Comparison of ENCODE assay signal across 28 cellular contexts in genomic region chr1:15313012-15313411, GRCh38.
"Had no signal": no experiment of that assay in that cellular context is flagged by ENCODE, and none has a peak within 500 bp of the region (broad histone marks: within the 10 kb centered on the region; RNA-seq: fewer than 3 reads in every experiment).

No MANE protein-coding gene starts in this region.

- H3K27ac Mint-ChIP-seq: activated CD4-positive, alpha-beta memory T cell treated with anti-CD3 and anti-CD28 coated beads, Interleukin-2, amount 10 ng/mL, durations not matched to agents 7 days and 5 days; activated CD4-positive, alpha-beta T cell treated with anti-CD3 and anti-CD28 coated beads, Interleukin-2, amount 10 ng/mL, durations not matched to agents 7 days and 5 days; activated naive CD8-positive, alpha-beta T cell treated with anti-CD3 and anti-CD28 coated beads, Interleukin-2, amount 10 ng/mL, durations not matched to agents 7 days and 5 days; activated T-cell treated with anti-CD3 and anti-CD28 coated beads, Interleukin-2, amount 50 U/mL, for 24 hours; activated T-cell treated with anti-CD3 and anti-CD28 coated beads, Interleukin-2, amount 50 U/mL, for 72 hours; endodermal cell had no signal

- ATAC-seq: activated T-cell treated with anti-CD3 and anti-CD28 coated beads, Interleukin-2, amount 50 U/mL, for 72 hours; esophagus mucosa; WTC11 had no signal

- H3K4me3 ChIP-seq: coronary artery, dorsolateral prefrontal cortex had no signal

- H3K27me3 ChIP-seq: brain microvascular endothelial cell, dorsolateral prefrontal cortex had no signal

- H3K4me1 Mint-ChIP-seq: activated CD4-positive, alpha-beta memory T cell treated with anti-CD3 and anti-CD28 coated beads, Interleukin-2, amount 10 ng/mL, durations not matched to agents 7 days and 5 days; activated CD4-positive, alpha-beta T cell treated with anti-CD3 and anti-CD28 coated beads, Interleukin-2, amount 10 ng/mL, durations not matched to agents 7 days and 5 days; activated naive CD8-positive, alpha-beta T cell treated with anti-CD3 and anti-CD28 coated beads, Interleukin-2, amount 10 ng/mL, durations not matched to agents 7 days and 5 days had no signal

- H3K27ac ChIP-seq: brain microvascular endothelial cell, coronary artery, dorsolateral prefrontal cortex, VCaP had no signal

- H3K4me3 Mint-ChIP-seq: activated CD4-positive, alpha-beta memory T cell treated with anti-CD3 and anti-CD28 coated beads, Interleukin-2, amount 10 ng/mL, durations not matched to agents 7 days and 5 days; activated CD4-positive, alpha-beta T cell treated with anti-CD3 and anti-CD28 coated beads, Interleukin-2, amount 10 ng/mL, durations not matched to agents 7 days and 5 days; activated naive CD8-positive, alpha-beta T cell treated with anti-CD3 and anti-CD28 coated beads, Interleukin-2, amount 10 ng/mL, durations not matched to agents 7 days and 5 days; activated T-cell treated with anti-CD3 and anti-CD28 coated beads, Interleukin-2, amount 50 U/mL, for 24 hours; activated T-cell treated with anti-CD3 and anti-CD28 coated beads, Interleukin-2, amount 50 U/mL, for 72 hours; central memory CD8-positive, alpha-beta T cell; dendritic cell treated with granulocyte-macrophage colony-stimulating factor and Interleukin-4, amounts not matched to agents 40 ng/mL and 50 ng/mL, for 4 days; endodermal cell; WTC11 had no signal

- H3K36me3 ChIP-seq: brain microvascular endothelial cell had no signal

- H3K36me3 Mint-ChIP-seq: activated naive CD8-positive, alpha-beta T cell treated with anti-CD3 and anti-CD28 coated beads, Interleukin-2, amount 10 ng/mL, durations not matched to agents 7 days and 5 days had no signal

- DNase-seq: activated CD4-positive, alpha-beta memory T cell treated with anti-CD3 and anti-CD28 coated beads, Interleukin-2, amount 10 ng/mL, durations not matched to agents 7 days and 5 days; activated CD4-positive, alpha-beta T cell treated with anti-CD3 and anti-CD28 coated beads for 1 hour; activated CD4-positive, alpha-beta T cell treated with anti-CD3 and anti-CD28 coated beads for 4 hours; activated CD4-positive, alpha-beta T cell treated with anti-CD3 and anti-CD28 coated beads, Interleukin-2, amount 10 ng/mL, durations not matched to agents 7 days and 5 days; activated CD4-positive, alpha-beta T cell treated with anti-CD3 and anti-CD28 coated beads, Interleukin-2, amount 50 U/mL, for 4 hours; activated CD8-positive, alpha-beta memory T cell treated with anti-CD3 and anti-CD28 coated beads, Interleukin-2, amount 50 U/mL, for 48 hours; activated gamma-delta T cell; activated naive CD4-positive, alpha-beta T cell treated with anti-CD3 and anti-CD28 coated beads, Interleukin-2, amount 50 U/mL, for 16 hours; activated naive CD4-positive, alpha-beta T cell treated with Interleukin-2 at 50 U/mL for 16 hours; activated naive CD8-positive, alpha-beta T cell treated with anti-CD3 and anti-CD28 coated beads, Interleukin-2, amount 10 ng/mL, durations not matched to agents 7 days and 5 days; activated T-cell treated with anti-CD3 and anti-CD28 coated beads for 4 hours; activated T-cell treated with anti-CD3 and anti-CD28 coated beads, Interleukin-2, amount 50 U/mL, for 24 hours; activated T-cell treated with anti-CD3 and anti-CD28 coated beads, Interleukin-2, amount 50 U/mL, for 72 hours; amniotic stem cell; anterior cingulate cortex; brain microvascular endothelial cell; dorsolateral prefrontal cortex; effector memory CD4-positive, alpha-beta T cell; endodermal cell; foreskin fibroblast; head of caudate nucleus; T-helper 2 cell had no signal

- H3K9me3 Mint-ChIP-seq: activated CD4-positive, alpha-beta memory T cell treated with anti-CD3 and anti-CD28 coated beads, Interleukin-2, amount 10 ng/mL, durations not matched to agents 7 days and 5 days; activated CD4-positive, alpha-beta T cell treated with anti-CD3 and anti-CD28 coated beads, Interleukin-2, amount 10 ng/mL, durations not matched to agents 7 days and 5 days; activated naive CD8-positive, alpha-beta T cell treated with anti-CD3 and anti-CD28 coated beads, Interleukin-2, amount 10 ng/mL, durations not matched to agents 7 days and 5 days; activated T-cell treated with anti-CD3 and anti-CD28 coated beads, Interleukin-2, amount 50 U/mL, for 24 hours; central memory CD8-positive, alpha-beta T cell had no signal
